In the genomic region with DNA sequence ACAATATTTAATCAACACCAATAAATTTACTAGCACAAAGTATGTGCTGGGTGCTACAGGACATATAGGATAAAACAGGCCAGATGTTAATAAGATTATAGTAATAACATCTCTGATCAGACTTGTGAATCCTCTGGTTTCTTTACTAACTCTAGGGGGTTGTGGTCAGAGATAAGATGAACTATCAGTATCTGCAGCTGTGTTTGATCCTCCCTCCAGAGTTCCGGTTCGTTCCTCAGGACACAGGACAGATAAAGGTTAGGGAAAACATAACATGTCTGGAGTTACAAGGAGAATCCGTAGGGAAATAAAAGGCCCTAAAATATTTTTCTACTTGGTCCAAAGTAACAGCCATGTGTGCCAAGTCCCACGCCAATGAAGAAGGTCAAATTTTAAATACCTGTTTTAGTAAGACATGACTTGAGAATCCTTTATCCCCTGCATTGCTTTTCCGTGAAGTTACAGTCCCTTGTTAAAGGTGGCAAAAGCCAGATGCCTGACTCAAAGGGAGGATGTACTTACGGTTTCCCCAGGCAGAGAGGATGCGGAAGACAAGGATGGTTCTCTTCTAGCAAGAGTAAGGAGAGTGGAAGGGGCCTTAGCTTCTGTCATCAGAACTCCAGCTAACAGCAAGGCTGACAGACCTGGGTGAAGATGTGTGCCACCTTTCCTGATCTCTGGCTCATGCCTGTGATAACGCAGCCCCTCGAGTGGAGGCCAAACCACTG, we compare ENCODE assay signal across 1 cellular context.
A peak's percentile ranks its signal among the peaks of the same experiment; 100 is the strongest.
TF ChIP-seq lines count a peak whose summit lies in the region.

No MANE protein-coding gene starts in this region.

TF ChIP-seq in K562, 482 proteins besides CTCF, POLR2A, EP300 and RAD21 (continued from another document and continues in another):
- TF ChIP-seq, protein P1, sequence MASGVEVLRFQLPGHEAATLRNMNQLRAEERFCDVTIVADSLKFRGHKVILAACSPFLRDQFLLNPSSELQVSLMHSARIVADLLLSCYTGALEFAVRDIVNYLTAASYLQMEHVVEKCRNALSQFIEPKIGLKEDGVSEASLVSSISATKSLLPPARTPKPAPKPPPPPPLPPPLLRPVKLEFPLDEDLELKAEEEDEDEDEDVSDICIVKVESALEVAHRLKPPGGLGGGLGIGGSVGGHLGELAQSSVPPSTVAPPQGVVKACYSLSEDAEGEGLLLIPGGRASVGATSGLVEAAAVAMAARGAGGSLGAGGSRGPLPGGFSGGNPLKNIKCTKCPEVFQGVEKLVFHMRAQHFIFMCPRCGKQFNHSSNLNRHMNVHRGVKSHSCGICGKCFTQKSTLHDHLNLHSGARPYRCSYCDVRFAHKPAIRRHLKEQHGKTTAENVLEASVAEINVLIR (CRISPR knock-in tag; IDR thresholded peaks at IDR 0.05): no peak
- TF ChIP-seq CCNT2 (IDR thresholded peaks at IDR 0.05; ENCODE audit: borderline replicate concordance, extremely low read depth, insufficient read length, low read depth, low read length) (peak; percentile 58), POLR2AphosphoS5 (IDR thresholded peaks at IDR 0.05; ENCODE audit: control insufficient read depth, insufficient read depth, low read depth, low read length) (peak; percentile 80), NCOR1 (IDR thresholded peaks at IDR 0.05) (peak; percentile 87), ARID1B (IDR thresholded peaks at IDR 0.05) (peak; percentile 96), LARP7 (IDR thresholded peaks at IDR 0.05) (no peak), ELF2 (CRISPR knock-in tag; IDR thresholded peaks at IDR 0.05) (no peak), PHF20 (IDR thresholded peaks at IDR 0.05; ENCODE audit: partially characterized antibody) (no peak), TCF3 (CRISPR knock-in tag; IDR thresholded peaks at IDR 0.05) (peak; percentile 86), ZKSCAN1 (IDR thresholded peaks at IDR 0.05; ENCODE audit: low read depth, low read length) (no peak), FOXM1 (IDR thresholded peaks at IDR 0.05; ENCODE audit: low read depth) (peak; percentile 88), FOXM1 (CRISPR knock-in tag; IDR thresholded peaks at IDR 0.05; ENCODE audit: low read depth) (no peak), ARNT (IDR thresholded peaks at IDR 0.05) (0 out of 4 replicates have a peak, but pooled peaks of 1 of the 2 experiments have one; percentile 20), ZBTB17 (CRISPR knock-in tag; IDR thresholded peaks at IDR 0.05) (0 out of 2 replicates have a peak, but pooled peaks have one; percentile 27), TBL1XR1 (IDR thresholded peaks at IDR 0.05; ENCODE audit: low read length in 2 of 2) (peak in 1 of 2 experiments; percentile 89; a peak in 2 of 4 replicates), PHB2 (IDR thresholded peaks at IDR 0.05; ENCODE audit: low read depth) (0 out of 2 replicates have a peak, but pooled peaks have one; percentile 47), CBFA2T3 (IDR thresholded peaks at IDR 0.05) (peak; percentile 94), ZKSCAN3 (CRISPR knock-in tag; IDR thresholded peaks at IDR 0.05) (no peak), SMAD1 (IDR thresholded peaks at IDR 0.05; ENCODE audit: low read depth, low read length, partially characterized antibody) (no peak), RCOR1 (IDR thresholded peaks at IDR 0.05; ENCODE audit: borderline replicate concordance in 1 of 2, low read depth in 2 of 2, low read length in 2 of 2) (peak in 1 of 2 experiments; percentile 77; a peak in 2 of 4 replicates), RBBP5 (IDR thresholded peaks at IDR 0.05; ENCODE audit: borderline replicate concordance, insufficient read depth, low read length, poor library complexity, severe bottlenecking) (no peak), DNMT1 (IDR thresholded peaks at IDR 0.05) (no peak), ASH1L (IDR thresholded peaks at IDR 0.05; ENCODE audit: borderline replicate concordance, low read depth, partially characterized antibody) (no peak), SOX6 (IDR thresholded peaks at IDR 0.05) (peak; percentile 85), HNRNPLL (IDR thresholded peaks at IDR 0.05; ENCODE audit: low read depth, low read length, poor library complexity, severe bottlenecking) (no peak), ZNF263 (CRISPR knock-in tag; IDR thresholded peaks at IDR 0.05; ENCODE audit: borderline replicate concordance) (no peak)
- TF ChIP-seq, protein P2, sequence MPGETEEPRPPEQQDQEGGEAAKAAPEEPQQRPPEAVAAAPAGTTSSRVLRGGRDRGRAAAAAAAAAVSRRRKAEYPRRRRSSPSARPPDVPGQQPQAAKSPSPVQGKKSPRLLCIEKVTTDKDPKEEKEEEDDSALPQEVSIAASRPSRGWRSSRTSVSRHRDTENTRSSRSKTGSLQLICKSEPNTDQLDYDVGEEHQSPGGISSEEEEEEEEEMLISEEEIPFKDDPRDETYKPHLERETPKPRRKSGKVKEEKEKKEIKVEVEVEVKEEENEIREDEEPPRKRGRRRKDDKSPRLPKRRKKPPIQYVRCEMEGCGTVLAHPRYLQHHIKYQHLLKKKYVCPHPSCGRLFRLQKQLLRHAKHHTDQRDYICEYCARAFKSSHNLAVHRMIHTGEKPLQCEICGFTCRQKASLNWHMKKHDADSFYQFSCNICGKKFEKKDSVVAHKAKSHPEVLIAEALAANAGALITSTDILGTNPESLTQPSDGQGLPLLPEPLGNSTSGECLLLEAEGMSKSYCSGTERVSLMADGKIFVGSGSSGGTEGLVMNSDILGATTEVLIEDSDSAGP (CRISPR knock-in tag; IDR thresholded peaks at IDR 0.05): no peak
- TF ChIP-seq, protein P3, sequence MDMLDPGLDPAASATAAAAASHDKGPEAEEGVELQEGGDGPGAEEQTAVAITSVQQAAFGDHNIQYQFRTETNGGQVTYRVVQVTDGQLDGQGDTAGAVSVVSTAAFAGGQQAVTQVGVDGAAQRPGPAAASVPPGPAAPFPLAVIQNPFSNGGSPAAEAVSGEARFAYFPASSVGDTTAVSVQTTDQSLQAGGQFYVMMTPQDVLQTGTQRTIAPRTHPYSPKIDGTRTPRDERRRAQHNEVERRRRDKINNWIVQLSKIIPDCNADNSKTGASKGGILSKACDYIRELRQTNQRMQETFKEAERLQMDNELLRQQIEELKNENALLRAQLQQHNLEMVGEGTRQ (CRISPR knock-in tag; IDR thresholded peaks at IDR 0.05): no peak
- TF ChIP-seq, protein P4, sequence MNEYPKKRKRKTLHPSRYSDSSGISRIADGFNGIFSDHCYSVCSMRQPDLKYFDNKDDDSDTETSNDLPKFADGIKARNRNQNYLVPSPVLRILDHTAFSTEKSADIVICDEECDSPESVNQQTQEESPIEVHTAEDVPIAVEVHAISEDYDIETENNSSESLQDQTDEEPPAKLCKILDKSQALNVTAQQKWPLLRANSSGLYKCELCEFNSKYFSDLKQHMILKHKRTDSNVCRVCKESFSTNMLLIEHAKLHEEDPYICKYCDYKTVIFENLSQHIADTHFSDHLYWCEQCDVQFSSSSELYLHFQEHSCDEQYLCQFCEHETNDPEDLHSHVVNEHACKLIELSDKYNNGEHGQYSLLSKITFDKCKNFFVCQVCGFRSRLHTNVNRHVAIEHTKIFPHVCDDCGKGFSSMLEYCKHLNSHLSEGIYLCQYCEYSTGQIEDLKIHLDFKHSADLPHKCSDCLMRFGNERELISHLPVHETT (CRISPR knock-in tag; conservative IDR thresholded peaks at IDR 0.05 in 1 of 2, IDR thresholded peaks at IDR 0.05 in 1 of 2): peak in 1 of 2 experiments; percentile 69; a peak in 1 of 4 replicates
- TF ChIP-seq, protein P5, sequence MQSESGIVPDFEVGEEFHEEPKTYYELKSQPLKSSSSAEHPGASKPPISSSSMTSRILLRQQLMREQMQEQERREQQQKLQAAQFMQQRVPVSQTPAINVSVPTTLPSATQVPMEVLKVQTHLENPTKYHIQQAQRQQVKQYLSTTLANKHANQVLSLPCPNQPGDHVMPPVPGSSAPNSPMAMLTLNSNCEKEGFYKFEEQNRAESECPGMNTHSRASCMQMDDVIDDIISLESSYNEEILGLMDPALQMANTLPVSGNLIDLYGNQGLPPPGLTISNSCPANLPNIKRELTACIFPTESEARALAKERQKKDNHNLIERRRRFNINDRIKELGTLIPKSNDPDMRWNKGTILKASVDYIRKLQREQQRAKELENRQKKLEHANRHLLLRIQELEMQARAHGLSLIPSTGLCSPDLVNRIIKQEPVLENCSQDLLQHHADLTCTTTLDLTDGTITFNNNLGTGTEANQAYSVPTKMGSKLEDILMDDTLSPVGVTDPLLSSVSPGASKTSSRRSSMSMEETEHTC (IDR thresholded peaks at IDR 0.05): no peak
- TF ChIP-seq, protein P6, sequence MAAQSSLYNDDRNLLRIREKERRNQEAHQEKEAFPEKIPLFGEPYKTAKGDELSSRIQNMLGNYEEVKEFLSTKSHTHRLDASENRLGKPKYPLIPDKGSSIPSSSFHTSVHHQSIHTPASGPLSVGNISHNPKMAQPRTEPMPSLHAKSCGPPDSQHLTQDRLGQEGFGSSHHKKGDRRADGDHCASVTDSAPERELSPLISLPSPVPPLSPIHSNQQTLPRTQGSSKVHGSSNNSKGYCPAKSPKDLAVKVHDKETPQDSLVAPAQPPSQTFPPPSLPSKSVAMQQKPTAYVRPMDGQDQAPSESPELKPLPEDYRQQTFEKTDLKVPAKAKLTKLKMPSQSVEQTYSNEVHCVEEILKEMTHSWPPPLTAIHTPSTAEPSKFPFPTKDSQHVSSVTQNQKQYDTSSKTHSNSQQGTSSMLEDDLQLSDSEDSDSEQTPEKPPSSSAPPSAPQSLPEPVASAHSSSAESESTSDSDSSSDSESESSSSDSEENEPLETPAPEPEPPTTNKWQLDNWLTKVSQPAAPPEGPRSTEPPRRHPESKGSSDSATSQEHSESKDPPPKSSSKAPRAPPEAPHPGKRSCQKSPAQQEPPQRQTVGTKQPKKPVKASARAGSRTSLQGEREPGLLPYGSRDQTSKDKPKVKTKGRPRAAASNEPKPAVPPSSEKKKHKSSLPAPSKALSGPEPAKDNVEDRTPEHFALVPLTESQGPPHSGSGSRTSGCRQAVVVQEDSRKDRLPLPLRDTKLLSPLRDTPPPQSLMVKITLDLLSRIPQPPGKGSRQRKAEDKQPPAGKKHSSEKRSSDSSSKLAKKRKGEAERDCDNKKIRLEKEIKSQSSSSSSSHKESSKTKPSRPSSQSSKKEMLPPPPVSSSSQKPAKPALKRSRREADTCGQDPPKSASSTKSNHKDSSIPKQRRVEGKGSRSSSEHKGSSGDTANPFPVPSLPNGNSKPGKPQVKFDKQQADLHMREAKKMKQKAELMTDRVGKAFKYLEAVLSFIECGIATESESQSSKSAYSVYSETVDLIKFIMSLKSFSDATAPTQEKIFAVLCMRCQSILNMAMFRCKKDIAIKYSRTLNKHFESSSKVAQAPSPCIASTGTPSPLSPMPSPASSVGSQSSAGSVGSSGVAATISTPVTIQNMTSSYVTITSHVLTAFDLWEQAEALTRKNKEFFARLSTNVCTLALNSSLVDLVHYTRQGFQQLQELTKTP (IDR thresholded peaks at IDR 0.05; ENCODE audit: low read depth in 1 of 2, partially characterized antibody in 2 of 2): peak in 1 of 2 experiments; percentile 18
- TF ChIP-seq, protein P7, sequence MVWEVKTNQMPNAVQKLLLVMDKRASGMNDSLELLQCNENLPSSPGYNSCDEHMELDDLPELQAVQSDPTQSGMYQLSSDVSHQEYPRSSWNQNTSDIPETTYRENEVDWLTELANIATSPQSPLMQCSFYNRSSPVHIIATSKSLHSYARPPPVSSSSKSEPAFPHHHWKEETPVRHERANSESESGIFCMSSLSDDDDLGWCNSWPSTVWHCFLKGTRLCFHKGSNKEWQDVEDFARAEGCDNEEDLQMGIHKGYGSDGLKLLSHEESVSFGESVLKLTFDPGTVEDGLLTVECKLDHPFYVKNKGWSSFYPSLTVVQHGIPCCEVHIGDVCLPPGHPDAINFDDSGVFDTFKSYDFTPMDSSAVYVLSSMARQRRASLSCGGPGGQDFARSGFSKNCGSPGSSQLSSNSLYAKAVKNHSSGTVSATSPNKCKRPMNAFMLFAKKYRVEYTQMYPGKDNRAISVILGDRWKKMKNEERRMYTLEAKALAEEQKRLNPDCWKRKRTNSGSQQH (CRISPR knock-in tag; IDR thresholded peaks at IDR 0.05): no peak
- TF ChIP-seq, protein P8, sequence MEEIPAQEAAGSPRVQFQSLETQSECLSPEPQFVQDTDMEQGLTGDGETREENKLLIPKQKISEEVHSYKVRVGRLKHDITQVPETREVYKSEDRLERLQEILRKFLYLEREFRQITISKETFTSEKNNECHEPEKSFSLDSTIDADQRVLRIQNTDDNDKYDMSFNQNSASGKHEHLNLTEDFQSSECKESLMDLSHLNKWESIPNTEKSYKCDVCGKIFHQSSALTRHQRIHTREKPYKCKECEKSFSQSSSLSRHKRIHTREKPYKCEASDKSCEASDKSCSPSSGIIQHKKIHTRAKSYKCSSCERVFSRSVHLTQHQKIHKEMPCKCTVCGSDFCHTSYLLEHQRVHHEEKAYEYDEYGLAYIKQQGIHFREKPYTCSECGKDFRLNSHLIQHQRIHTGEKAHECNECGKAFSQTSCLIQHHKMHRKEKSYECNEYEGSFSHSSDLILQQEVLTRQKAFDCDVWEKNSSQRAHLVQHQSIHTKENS (CRISPR knock-in tag; IDR thresholded peaks at IDR 0.05): no peak
- TF ChIP-seq, protein P9, sequence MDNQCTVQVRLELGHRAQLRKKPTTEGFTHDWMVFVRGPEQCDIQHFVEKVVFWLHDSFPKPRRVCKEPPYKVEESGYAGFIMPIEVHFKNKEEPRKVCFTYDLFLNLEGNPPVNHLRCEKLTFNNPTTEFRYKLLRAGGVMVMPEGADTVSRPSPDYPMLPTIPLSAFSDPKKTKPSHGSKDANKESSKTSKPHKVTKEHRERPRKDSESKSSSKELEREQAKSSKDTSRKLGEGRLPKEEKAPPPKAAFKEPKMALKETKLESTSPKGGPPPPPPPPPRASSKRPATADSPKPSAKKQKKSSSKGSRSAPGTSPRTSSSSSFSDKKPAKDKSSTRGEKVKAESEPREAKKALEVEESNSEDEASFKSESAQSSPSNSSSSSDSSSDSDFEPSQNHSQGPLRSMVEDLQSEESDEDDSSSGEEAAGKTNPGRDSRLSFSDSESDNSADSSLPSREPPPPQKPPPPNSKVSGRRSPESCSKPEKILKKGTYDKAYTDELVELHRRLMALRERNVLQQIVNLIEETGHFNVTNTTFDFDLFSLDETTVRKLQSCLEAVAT (IDR thresholded peaks at IDR 0.05): 0 out of 4 replicates have a peak, but pooled peaks of 1 of the 2 experiments have one; percentile 42
- TF ChIP-seq, protein P10, sequence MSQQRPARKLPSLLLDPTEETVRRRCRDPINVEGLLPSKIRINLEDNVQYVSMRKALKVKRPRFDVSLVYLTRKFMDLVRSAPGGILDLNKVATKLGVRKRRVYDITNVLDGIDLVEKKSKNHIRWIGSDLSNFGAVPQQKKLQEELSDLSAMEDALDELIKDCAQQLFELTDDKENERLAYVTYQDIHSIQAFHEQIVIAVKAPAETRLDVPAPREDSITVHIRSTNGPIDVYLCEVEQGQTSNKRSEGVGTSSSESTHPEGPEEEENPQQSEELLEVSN (IDR thresholded peaks at IDR 0.05; ENCODE audit: borderline replicate concordance in 1 of 2, extremely low read depth in 1 of 2, insufficient read depth in 1 of 2, insufficient read length in 1 of 2, low read depth in 1 of 2, low read length in 1 of 2, poor library complexity in 1 of 2, severe bottlenecking in 1 of 2): no peak
- TF ChIP-seq, protein P11, sequence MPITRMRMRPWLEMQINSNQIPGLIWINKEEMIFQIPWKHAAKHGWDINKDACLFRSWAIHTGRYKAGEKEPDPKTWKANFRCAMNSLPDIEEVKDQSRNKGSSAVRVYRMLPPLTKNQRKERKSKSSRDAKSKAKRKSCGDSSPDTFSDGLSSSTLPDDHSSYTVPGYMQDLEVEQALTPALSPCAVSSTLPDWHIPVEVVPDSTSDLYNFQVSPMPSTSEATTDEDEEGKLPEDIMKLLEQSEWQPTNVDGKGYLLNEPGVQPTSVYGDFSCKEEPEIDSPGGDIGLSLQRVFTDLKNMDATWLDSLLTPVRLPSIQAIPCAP (CRISPR knock-in tag; IDR thresholded peaks at IDR 0.05; ENCODE audit: borderline replicate concordance): no peak
